ENCODE assay signal across 8 cellular contexts in genomic region chr3:13495921-13496723, GRCh38. TPM values are rescaled to one million over a fixed set of nuclear protein-coding genes. Genes with fewer than 3 reads are reported as not detected.
DNase-seq lines count a peak whose midpoint lies in the region; ATAC-seq lines count a peak whose summit lies in the region.

No MANE protein-coding gene starts in this region.

- no peaks in the 10 kb centered on the region for H3K27me3 ChIP-seq in mesendoderm (ENCODE audit: insufficient read depth, low read length, poor library complexity)

- H3K4me1 ChIP-seq in mesendoderm (ENCODE audit: control insufficient read depth, low read depth, low read length): peaks cover 2% of the 10 kb centered on the region

- no peak overlapping the region for H3K4me3 ChIP-seq in mesendoderm (ENCODE audit: low read length)

- H3K79me1 ChIP-seq in mesendoderm (ENCODE audit: low read length): no peaks in the 10 kb centered on the region

- H3K9ac ChIP-seq in mesendoderm (ENCODE audit: low read length): no peak overlapping the region

- H2BK5ac ChIP-seq in mesendoderm (ENCODE audit: low read length): no peak overlapping the region

- no peak overlapping the region for H3K27ac ChIP-seq in mesendoderm (ENCODE audit: low read depth, low read length)

- H2AK5ac ChIP-seq in mesendoderm (ENCODE audit: low read length): no peak overlapping the region

- no CpG with 5 or more reads among the region's 12 CpGs for WGBS in mesendoderm (ENCODE audit: extremely low coverage, insufficient coverage, low lambda C conversion rate)

- no peak overlapping the region for H4K8ac ChIP-seq in mesendoderm (ENCODE audit: low read depth, low read length)

- peak; percentile 62 for ATAC-seq in HG03139 (IDR thresholded peaks at IDR 0.05; ENCODE audit: unreplicated experiment)

- H2BK15ac ChIP-seq in mesendoderm (replicated peaks; ENCODE audit: low read depth): no peak overlapping the region

- no peak overlapping the region for H2BK120ac ChIP-seq in mesendoderm (ENCODE audit: low read depth, low read length)

- H3K79me2 ChIP-seq in mesendoderm (ENCODE audit: control insufficient read depth, insufficient read depth, low read length): no peaks in the 10 kb centered on the region

- H3K18ac ChIP-seq in mesendoderm (ENCODE audit: low read length): no peak overlapping the region

- DNase-seq in NK-92 treated with Interleukin-12 subunit alpha and Interleukin-12 subunit beta, amount 100 ng/mL, for 24 hours (lab: John Stamatoyannopoulos, UW): peak; percentile 33
- no peak for DNase-seq in NK-92 (lab: John Stamatoyannopoulos, UW; ENCODE audit: unreplicated experiment)
- peak; percentile 59 for DNase-seq in NCI-H748 (lab: John Stamatoyannopoulos, UW; ENCODE audit: unreplicated experiment)
- DNase-seq in activated CD8-positive, alpha-beta memory T cell treated with anti-CD3 and anti-CD28 coated beads for 1 hour (ENCODE audit: extremely low read depth in 1 of 2, low read depth in 1 of 2): peak; percentile 42 to 44
- DNase-seq in effector CD8-positive, alpha-beta T cell (lab: John Stamatoyannopoulos, UW): peak; percentile 54
- DNase-seq in mesendoderm: peak; percentile 86
- peak; percentile 44 to 60 for DNase-seq in stimulated activated CD8-positive, alpha-beta memory T cell treated with anti-CD3 and anti-CD28 coated beads, Interleukin-2, amount 100 ng/mL, for 48 hours (ENCODE audit: low read depth in 2 of 2)

- H3K23ac ChIP-seq in mesendoderm (ENCODE audit: low read length): no peak overlapping the region

- H3K4ac ChIP-seq in mesendoderm (ENCODE audit: low read depth, low read length): no peak overlapping the region

- no peak overlapping the region for H4K5ac ChIP-seq in mesendoderm (ENCODE audit: low read length)

- no peak overlapping the region for H3K4me2 ChIP-seq in mesendoderm (ENCODE audit: low read length)

- no peaks in the 10 kb centered on the region for H3K36me3 ChIP-seq in mesendoderm (ENCODE audit: control insufficient read depth, insufficient read depth, low read length)

- peak overlapping the region; percentile 70 for H3K56ac ChIP-seq in mesendoderm (ENCODE audit: low read length)

RNA-seq across cellular contexts. Expression of gene HDAC11, which starts 16.0 kb away (rescaled TPM):
- polyA plus RNA-seq in mesendoderm (2013, experiment 1 of 2): 2.6 TPM
- 3.4 TPM for polyA plus RNA-seq in mesendoderm (2013, experiment 2 of 2)

RNA-seq across cellular contexts. Expression of gene FBLN2, which starts 52.8 kb away (rescaled TPM):
- 5.7 TPM for polyA plus RNA-seq in mesendoderm (2013, experiment 1 of 2)
- polyA plus RNA-seq in mesendoderm (2013, experiment 2 of 2): 5.4 TPM
